In genomic region chr7:18212788-18213187, GRCh38 we compare ENCODE assay signal across 19 cellular contexts.
DNase-seq lines count a peak whose midpoint lies in the region; ATAC-seq and TF ChIP-seq lines count a peak whose summit lies in the region.
"Had no signal": no experiment of that assay in that cellular context is flagged by ENCODE, and none has a peak within 500 bp of the region (broad histone marks: within the 10 kb centered on the region; RNA-seq: fewer than 3 reads in every experiment).

No MANE protein-coding gene starts in this region.

- H3K36me3 Mint-ChIP-seq in T-helper 2 cell treated with Interferon-gamma antibody and Interleukin-4, amounts not matched to agents 5 μg/mL and 100 μg/mL, for 36 hours (ENCODE audit: low read depth) = no peaks in the 10 kb centered on the region
- H3K36me3 Mint-ChIP-seq: CD4-positive, alpha-beta memory T cell; naive B cell had no signal

- no peak overlapping the region for H3K4me3 Mint-ChIP-seq in T-helper 2 cell treated with Interferon-gamma antibody and Interleukin-4, amounts not matched to agents 5 μg/mL and 100 μg/mL, for 36 hours
- H3K4me3 Mint-ChIP-seq: CD4-positive, alpha-beta memory T cell; H9; naive B cell had no signal

- no peaks in the 10 kb centered on the region for H3K9me3 Mint-ChIP-seq in T-helper 2 cell treated with Interferon-gamma antibody and Interleukin-4, amounts not matched to agents 5 μg/mL and 100 μg/mL, for 36 hours
- H3K9me3 Mint-ChIP-seq: H9 had no signal

- no peaks in the 10 kb centered on the region for H3K36me3 ChIP-seq in WERI-Rb-1
- H3K36me3 ChIP-seq: ascending aorta had no signal

- H3K4me3 ChIP-seq in cardiac fibroblast (replicated peaks in 1 of 2; ENCODE audit: low read depth in 2 of 2, low read length in 2 of 2) = no peak overlapping the region
- no peak overlapping the region for H3K4me3 ChIP-seq in WERI-Rb-1 (ENCODE audit: low read depth, low read length)
- H3K4me3 ChIP-seq: ascending aorta had no signal

- H3K27me3 ChIP-seq in WERI-Rb-1 (ENCODE audit: insufficient read depth, low read depth, severe bottlenecking) = no peaks in the 10 kb centered on the region
- H3K27me3 ChIP-seq: ascending aorta had no signal

- H3K9me3 ChIP-seq in WERI-Rb-1 (ENCODE audit: severe bottlenecking) = no peaks in the 10 kb centered on the region
- H3K9me3 ChIP-seq: ascending aorta had no signal

- TF ChIP-seq CTCF in cardiac fibroblast (IDR thresholded peaks at IDR 0.05; ENCODE audit: low read depth, low read length) (no peak), WERI-Rb-1 (IDR thresholded peaks at IDR 0.05; ENCODE audit: low read depth, low read length) (no peak)

- H3K27me3 Mint-ChIP-seq in T-helper 2 cell treated with Interferon-gamma antibody and Interleukin-4, amounts not matched to agents 5 μg/mL and 100 μg/mL, for 36 hours (ENCODE audit: low read depth) = no peaks in the 10 kb centered on the region
- H3K27me3 Mint-ChIP-seq: naive B cell had no signal

- DNase-seq in COR-L47 (lab: John Stamatoyannopoulos, UW) = peak; percentile 43
- DNase-seq in NCI-H2227 (lab: John Stamatoyannopoulos, UW; ENCODE audit: unreplicated experiment) = peak; percentile 23
- peak; percentile 19 to 80 for DNase-seq in cardiac fibroblast (ENCODE audit: low read depth in 2 of 2)
- peak; percentile 65 for DNase-seq in left kidney (ENCODE audit: low read depth, low spot score)
- DNase-seq in T-helper 2 cell treated with Interferon-gamma antibody and Interleukin-4, amounts not matched to agents 5 μg/mL and 100 μg/mL, for 36 hours (ENCODE audit: low spot score) = no peak
- DNase-seq in WERI-Rb-1 = no peak
- DNase-seq in HuH-7 (ENCODE audit: low spot score) = no peak
- DNase-seq: activated T-cell treated with anti-CD3 and anti-CD28 coated beads, Interleukin-2, amount 50 U/mL, for 48 hours; CD4-positive, alpha-beta memory T cell; effector CD8-positive, alpha-beta T cell; H9; left cardiac atrium; naive B cell; NCI-H1694; NCI-H748 treated with DMSO at 0.1 percent for 48 hours; stimulated activated CD4-positive, alpha-beta T cell treated with anti-CD3 and anti-CD28 coated beads, Interleukin-4, amount 100 ng/mL, for 1 hour had no signal

- H3K27ac ChIP-seq in WERI-Rb-1 = no peak overlapping the region
- H3K27ac ChIP-seq: ascending aorta, HL-60 had no signal

- no peak for ATAC-seq in GM18873 (IDR thresholded peaks at IDR 0.05; ENCODE audit: low FRiP score, unreplicated experiment)

- no peak overlapping the region for H3K27ac Mint-ChIP-seq in T-helper 2 cell treated with Interferon-gamma antibody and Interleukin-4, amounts not matched to agents 5 μg/mL and 100 μg/mL, for 36 hours
- H3K27ac Mint-ChIP-seq: CD4-positive, alpha-beta memory T cell; H9; naive B cell had no signal

- H3K4me1 Mint-ChIP-seq in T-helper 2 cell treated with Interferon-gamma antibody and Interleukin-4, amounts not matched to agents 5 μg/mL and 100 μg/mL, for 36 hours (ENCODE audit: low read depth) = no peaks in the 10 kb centered on the region
- H3K4me1 Mint-ChIP-seq: CD4-positive, alpha-beta memory T cell; H9 had no signal

Comparison
In these comparisons a context has a peak if more than half of its experiments do, and no peak if none do; other contexts are left out.
1. DNase-seq: peak in COR-L47 (single experiment), NCI-H2227 (single experiment), cardiac fibroblast (2 of 2) and left kidney (single experiment); none in T-helper 2 cell treated with Interferon-gamma antibody and Interleukin-4, amounts not matched to agents 5 μg/mL and 100 μg/mL, for 36 hours (single experiment), WERI-Rb-1 (single experiment) and HuH-7 (single experiment).